ENCODE assay signal across 8 cellular contexts in the genomic region with DNA sequence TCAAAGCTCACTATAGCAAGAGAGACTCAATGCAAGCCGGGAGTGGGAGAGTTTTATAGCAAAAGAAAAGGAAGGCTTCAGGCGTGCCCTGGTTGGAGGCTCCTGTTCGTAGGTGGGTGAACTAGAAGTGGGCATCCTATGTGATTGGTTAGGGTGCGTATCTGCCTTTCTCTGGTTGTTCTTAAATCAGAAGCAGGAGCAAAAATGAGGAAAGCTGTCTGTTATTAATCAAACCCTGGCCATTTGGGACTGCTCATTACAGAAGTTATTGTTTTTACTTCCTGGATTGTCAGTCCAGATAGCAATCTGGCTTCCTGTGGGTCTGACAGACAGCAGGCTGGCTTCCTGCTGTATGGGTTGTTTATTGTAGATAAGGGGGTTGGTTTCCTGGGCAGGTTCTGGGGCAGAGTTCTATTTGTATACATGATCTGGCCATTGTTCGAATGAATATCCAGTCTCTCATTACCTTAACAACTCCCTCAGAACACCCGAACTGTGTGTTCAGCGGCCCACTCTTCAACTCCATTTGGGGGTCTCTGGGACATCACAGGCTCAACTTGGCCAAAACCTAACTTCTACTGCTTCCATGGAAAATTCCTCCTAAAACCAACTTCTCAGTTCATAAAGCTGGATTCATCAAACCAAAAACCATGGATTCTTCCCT. TPM values are rescaled to one million over a fixed set of nuclear protein-coding genes. Genes with fewer than 3 reads are reported as not detected.
DNase-seq lines count a peak whose midpoint lies in the region; TF ChIP-seq lines count a peak whose summit lies in the region.

No MANE protein-coding gene starts in this region.

- H3K36me3 ChIP-seq in prostate gland: peaks cover 22 to 31% of the 10 kb centered on the region in 2 donors

- H3K4me1 ChIP-seq in prostate gland (replicated peaks): no peaks in the 10 kb centered on the region

- H3K4me3 ChIP-seq in GM12865 (ENCODE audit: low read depth, low read length): peak overlapping the region; percentile 94
- peak overlapping the region; percentile 92 for H3K4me3 ChIP-seq in epithelial cell of proximal tubule (ENCODE audit: low read depth, low read length)
- peak overlapping the region; percentile 77 to 82 for H3K4me3 ChIP-seq in prostate gland

- H3K27me3 ChIP-seq in prostate gland (replicated peaks; ENCODE audit: insufficient read depth): no peaks in the 10 kb centered on the region

- intact Hi-C loops in prostate gland (cut with DNase I): no loop called here

- TF ChIP-seq POLR2A in prostate gland (IDR thresholded peaks at IDR 0.05): no peak

- no peak overlapping the region for H3K27ac ChIP-seq in prostate gland

- TF ChIP-seq CTCF in GM12865 (IDR thresholded peaks at IDR 0.05; ENCODE audit: insufficient read depth, low read depth, low read length, missing control alignments): no peak
- TF ChIP-seq CTCF in epithelial cell of proximal tubule (conservative IDR thresholded peaks at IDR 0.05; ENCODE audit: low read depth, low read length): no peak
- TF ChIP-seq CTCF in prostate gland (IDR thresholded peaks at IDR 0.05): no peak

- H3K9me3 ChIP-seq in prostate gland: peaks cover 12% of the 10 kb centered on the region

- DNase-seq in GM12865 (ENCODE audit: low read depth): no peak
- peak; percentile 60 for DNase-seq in RPMI7951 (ENCODE audit: low read depth)
- DNase-seq in epithelial cell of proximal tubule (ENCODE audit: low read depth): no peak
- DNase-seq in prostate gland (ENCODE audit: low spot score): no peak
- no peak for DNase-seq in GM19240 (ENCODE audit: insufficient read length, low spot score)
- DNase-seq in foreskin melanocyte: no peak
- no peak for DNase-seq in NCI-H510A treated with DMSO at 0.1 percent for 48 hours (lab: John Stamatoyannopoulos, UW)
- DNase-seq in SKM-1 (lab: John Stamatoyannopoulos, UW; ENCODE audit: unreplicated experiment): no peak

- WGBS in prostate gland: 74% methylated on average over 7 of the region's 7 CpGs

RNA-seq across cellular contexts. Expression of a gene that starts 1.6 kb away (rescaled TPM):
- total RNA-seq in RPMI7951 (2014; rRNA removed; shearing (Covaris generic)): 7.2 and 7.4 TPM in 2 replicates
- total RNA-seq in epithelial cell of proximal tubule (3.3 and 4.1 TPM in 2 replicates), prostate gland (1 to 10 TPM; 8.2 to 9.3 TPM)

RNA-seq across cellular contexts. Expression of a gene that starts 35.7 kb away (rescaled TPM):
- 4.1 and 4.5 TPM in 2 replicates for total RNA-seq in RPMI7951 (2014; rRNA removed; shearing (Covaris generic))
- total RNA-seq in epithelial cell of proximal tubule: 0.87 and 1.2 TPM in 2 replicates
- total RNA-seq in prostate gland: 1 to 10 TPM; 2.3 to 7.2 TPM

RNA-seq across cellular contexts. Expression of a gene that starts 37.7 kb away (rescaled TPM):
- total RNA-seq in RPMI7951 (2014; rRNA removed; shearing (Covaris generic)): 18.0 and 21.9 TPM in 2 replicates
- 55.0 and 67.7 TPM in 2 replicates for total RNA-seq in epithelial cell of proximal tubule
- 100 to 1,000 TPM in 1 of 2 donors, 10 to 100 TPM in 1; 32.2 to 120 TPM for total RNA-seq in prostate gland
